Comparison of ENCODE assay signal across 30 cellular contexts in the genomic region with DNA sequence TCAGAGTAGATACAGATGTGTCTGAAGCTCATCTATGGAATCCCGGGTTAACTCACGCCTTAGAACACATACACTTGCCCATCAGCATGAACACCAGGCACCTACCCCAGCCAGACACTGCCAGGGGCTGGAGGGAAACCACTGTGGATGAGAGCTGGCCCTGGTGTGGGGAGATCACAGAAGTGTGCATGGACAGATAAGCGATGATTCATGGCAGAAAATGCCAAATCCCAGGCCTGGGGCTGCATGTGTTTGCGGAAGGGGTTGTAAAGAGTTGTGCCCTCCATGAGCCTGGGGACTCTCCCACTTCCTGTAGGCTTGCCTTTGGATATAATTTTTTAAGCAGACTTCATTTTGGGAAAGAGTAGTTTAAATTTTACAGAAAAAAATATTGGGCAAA.
"Had no signal": no experiment of that assay in that cellular context is flagged by ENCODE, and none has a peak within 500 bp of the region (broad histone marks: within the 10 kb centered on the region; RNA-seq: fewer than 3 reads in every experiment).

No MANE protein-coding gene starts in this region.

- H3K4me3 Mint-ChIP-seq: immature natural killer cell; naive thymus-derived CD8-positive, alpha-beta T cell; nephron; neural crest cell; stimulated activated memory B cell treated with anti-CD40 and anti-IgM and Interleukin-4, amounts not matched to agents 10 μg/mL and 1 μg/mL and 100 μg/mL, for 72 hours; stimulated activated naive CD8-positive, alpha-beta T cell treated with anti-CD3 and anti-CD28 coated beads, Interleukin-15, amount 100 ng/mL, for 72 hours; type B pancreatic cell had no signal

- DNase-seq: hypothalamus; immature natural killer cell; kidney; left colon; left lung; lower lobe of right lung; mammary epithelial cell; mesenchymal stem cell; naive thymus-derived CD8-positive, alpha-beta T cell; occipital lobe; ovary; right lobe of liver; stimulated activated CD4-positive, alpha-beta T cell treated with anti-CD3 and anti-CD28 coated beads, Interleukin-1b, Interleukin-23, amount 100 ng/mL, for 48 hours; stimulated activated CD4-positive, alpha-beta T cell treated with anti-CD3 and anti-CD28 coated beads, Interleukin-2, amount 100 ng/mL, for 48 hours; stimulated activated CD4-positive, alpha-beta T cell treated with anti-CD3 and anti-CD28 coated beads, Interleukin-4, amount 100 ng/mL, for 4 hours; stimulated activated CD8-positive, alpha-beta memory T cell treated with anti-CD3 and anti-CD28 coated beads, Interleukin-4, amount 100 ng/mL, for 48 hours; stimulated activated naive CD4-positive, alpha-beta T cell treated with Interleukin-2 at 50 U/mL for 16 hours; stimulated activated naive CD8-positive, alpha-beta T cell treated with anti-CD3 and anti-CD28 coated beads, Interleukin-15, amount 100 ng/mL, for 72 hours; substantia nigra; uterus had no signal

- H3K27ac ChIP-seq: left lung, lower lobe of right lung, neutrophil, ovary, right atrium auricular region, right lobe of liver, tibial nerve, uterus had no signal

- H3K9me3 Mint-ChIP-seq: nephron; stimulated activated memory B cell treated with anti-CD40 and anti-IgM and Interleukin-4, amounts not matched to agents 10 μg/mL and 1 μg/mL and 100 μg/mL, for 72 hours; stimulated activated naive CD8-positive, alpha-beta T cell treated with anti-CD3 and anti-CD28 coated beads, Interleukin-15, amount 100 ng/mL, for 72 hours; type B pancreatic cell had no signal

- H3K36me3 Mint-ChIP-seq: immature natural killer cell; naive thymus-derived CD8-positive, alpha-beta T cell; stimulated activated memory B cell treated with anti-CD40 and anti-IgM and Interleukin-4, amounts not matched to agents 10 μg/mL and 1 μg/mL and 100 μg/mL, for 72 hours; type B pancreatic cell had no signal

- H3K27ac Mint-ChIP-seq: immature natural killer cell; naive thymus-derived CD8-positive, alpha-beta T cell; nephron; progenitor cell of endocrine pancreas; stimulated activated memory B cell treated with anti-CD40 and anti-IgM and Interleukin-4, amounts not matched to agents 10 μg/mL and 1 μg/mL and 100 μg/mL, for 72 hours; type B pancreatic cell had no signal

- FAIRE-seq: islet of Langerhans, kidney had no signal

- H3K4me1 ChIP-seq: left lung, lower lobe of right lung, right lobe of liver, tibial nerve, uterus had no signal

- H3K4me1 Mint-ChIP-seq: immature natural killer cell; stimulated activated memory B cell treated with anti-CD40 and anti-IgM and Interleukin-4, amounts not matched to agents 10 μg/mL and 1 μg/mL and 100 μg/mL, for 72 hours; stimulated activated naive CD8-positive, alpha-beta T cell treated with anti-CD3 and anti-CD28 coated beads, Interleukin-15, amount 100 ng/mL, for 72 hours had no signal

- ATAC-seq: left colon; left lung; lower lobe of right lung; naive thymus-derived CD8-positive, alpha-beta T cell; right lobe of liver; stimulated activated memory B cell treated with anti-CD40 and anti-IgM and Interleukin-4, amounts not matched to agents 10 μg/mL and 1 μg/mL and 100 μg/mL, for 72 hours; stimulated activated naive CD8-positive, alpha-beta T cell treated with anti-CD3 and anti-CD28 coated beads, Interleukin-15, amount 100 ng/mL, for 72 hours had no signal

- H3K27me3 Mint-ChIP-seq: progenitor cell of endocrine pancreas, type B pancreatic cell had no signal

- H3K4me3 ChIP-seq: left lung, lower lobe of right lung, ovary, right atrium auricular region, right lobe of liver, smooth muscle cell, tibial nerve, uterus had no signal

- H3K4me2 ChIP-seq: smooth muscle cell had no signal

- H3K9me3 ChIP-seq: left lung, lower lobe of right lung, neutrophil, ovary, right atrium auricular region, right lobe of liver, tibial nerve, uterus had no signal

- H3K36me3 ChIP-seq: left lung, lower lobe of right lung, neutrophil, ovary, right atrium auricular region, right lobe of liver, tibial nerve, uterus had no signal

- H3K27me3 ChIP-seq: left lung, neutrophil, ovary, right atrium auricular region, right lobe of liver, tibial nerve, uterus had no signal
